In the genomic region with DNA sequence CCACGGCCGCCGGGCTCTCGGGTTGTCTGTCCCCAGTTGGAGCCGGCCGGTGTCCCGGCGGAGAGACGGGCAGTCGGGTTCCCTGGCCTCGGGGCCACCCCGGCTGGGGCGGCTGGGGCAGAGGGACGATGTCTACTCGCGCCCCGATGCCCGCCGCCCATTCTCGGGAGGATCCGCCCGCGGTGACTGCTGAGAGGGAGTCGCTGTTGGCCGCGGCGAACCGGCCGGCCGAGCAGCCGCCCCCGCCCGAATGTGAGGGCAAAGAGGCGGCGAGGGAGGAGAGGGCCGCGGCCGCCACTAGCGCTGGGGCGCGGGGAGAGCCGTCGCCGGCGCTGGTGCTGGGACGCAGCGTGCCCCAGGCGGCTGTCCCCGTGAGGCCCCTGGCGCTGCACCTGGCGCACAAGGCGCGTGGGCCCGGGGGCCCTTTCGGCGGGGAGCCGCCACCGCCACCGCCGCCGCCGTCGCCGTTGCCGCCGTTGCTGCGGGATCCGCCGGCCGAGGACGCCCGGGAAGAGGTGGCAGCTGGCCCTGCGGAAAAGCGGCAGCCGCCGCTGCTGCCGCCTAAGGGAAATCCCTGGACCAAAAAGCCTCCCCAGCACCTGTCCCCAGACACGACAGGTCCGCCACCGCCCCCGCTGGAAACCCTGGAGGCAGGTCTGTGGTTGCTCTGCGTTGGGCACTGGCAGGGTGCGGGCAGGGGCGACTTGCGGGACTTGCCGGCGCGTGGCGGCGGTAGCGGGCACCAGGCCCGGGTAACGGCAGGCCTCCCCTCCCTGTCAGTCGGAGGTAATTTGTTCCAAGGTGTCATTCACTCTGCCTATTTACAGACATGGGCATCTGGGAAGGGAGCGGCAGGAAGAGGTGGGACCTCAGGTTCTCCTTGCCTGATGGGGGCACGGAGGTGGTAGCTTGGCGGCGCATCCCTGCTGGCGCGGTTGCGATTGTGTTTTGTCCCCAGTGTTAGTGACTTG, we compare ENCODE assay signal across 8 cellular contexts. TPM values are rescaled to one million over a fixed set of nuclear protein-coding genes. Genes with fewer than 3 reads are reported as not detected.
A peak's percentile ranks its signal among the peaks of the same experiment; 100 is the strongest.
DNase-seq lines count a peak whose midpoint lies in the region; ATAC-seq and TF ChIP-seq lines count a peak whose summit lies in the region.

No MANE protein-coding gene starts in this region.

- H3K4me1 Mint-ChIP-seq in activated naive CD8-positive, alpha-beta T cell treated with anti-CD3 and anti-CD28 coated beads, Interleukin-2, amount 50 U/mL, for 24 hours = peaks cover 17% of the 10 kb centered on the region
- peaks cover 8% of the 10 kb centered on the region for H3K4me1 Mint-ChIP-seq in type B pancreatic cell (ENCODE audit: unreplicated experiment)

- intact Hi-C loops in left cardiac atrium (cut with DNase I) = loop anchor here in 1 of 2 donors (10.0 kb wide), 1 partner anchor 97 kb away; a partner anchor contains a TSS
- intact Hi-C loops in posterior cingulate gyrus (cut with DNase I) = loop anchor here (2.0 to 10.0 kb wide), 2 partner anchors 97 to 277 kb away; a partner anchor contains a TSS

- H3K27me3 ChIP-seq in H7 (ENCODE audit: control insufficient read depth, insufficient read depth, low read length) = no peaks in the 10 kb centered on the region

- H3K36me3 Mint-ChIP-seq in activated naive CD8-positive, alpha-beta T cell treated with anti-CD3 and anti-CD28 coated beads, Interleukin-2, amount 50 U/mL, for 24 hours (ENCODE audit: low read depth) = no peaks in the 10 kb centered on the region
- no peaks in the 10 kb centered on the region for H3K36me3 Mint-ChIP-seq in type B pancreatic cell

- H3K27ac Mint-ChIP-seq in activated naive CD8-positive, alpha-beta T cell treated with anti-CD3 and anti-CD28 coated beads, Interleukin-2, amount 50 U/mL, for 24 hours = peak overlapping the region; percentile 29
- peak overlapping the region; percentile 90 for H3K27ac Mint-ChIP-seq in type B pancreatic cell

- peak; percentile 17 for TF ChIP-seq CTCF in type B pancreatic cell (conservative IDR thresholded peaks at IDR 0.05)

- peak; percentile 31 for ATAC-seq in activated naive CD8-positive, alpha-beta T cell treated with anti-CD3 and anti-CD28 coated beads, Interleukin-2, amount 50 U/mL, for 24 hours
- ATAC-seq in left cardiac atrium = peak; percentile 17 to 20

- peak overlapping the region; percentile 78 for H3K4me3 Mint-ChIP-seq in activated naive CD8-positive, alpha-beta T cell treated with anti-CD3 and anti-CD28 coated beads, Interleukin-2, amount 50 U/mL, for 24 hours
- peak overlapping the region; percentile 95 for H3K4me3 Mint-ChIP-seq in type B pancreatic cell

- H3K36me3 ChIP-seq in H7 (replicated peaks; ENCODE audit: control insufficient read depth, insufficient read depth, low read length) = no peaks in the 10 kb centered on the region

- no peaks in the 10 kb centered on the region for H3K9me3 Mint-ChIP-seq in activated naive CD8-positive, alpha-beta T cell treated with anti-CD3 and anti-CD28 coated beads, Interleukin-2, amount 50 U/mL, for 24 hours
- no peaks in the 10 kb centered on the region for H3K9me3 Mint-ChIP-seq in type B pancreatic cell

- DNase-seq in GM03348 (ENCODE audit: low spot score) (peak; percentile 76), H7 (peak; percentile 83), LoVo (ENCODE audit: low spot score) (peak; percentile 72), SW 1271 (lab: John Stamatoyannopoulos, UW) (peak; percentile 8 to 40), left cardiac atrium (peak; percentile 66), posterior cingulate gyrus (peak; percentile 27 to 94 (median 62)), type B pancreatic cell (ENCODE audit: extremely low spot score, unreplicated experiment) (peak; percentile 77)
- peak; percentile 67 for DNase-seq in activated naive CD8-positive, alpha-beta T cell treated with anti-CD3 and anti-CD28 coated beads, Interleukin-2, amount 50 U/mL, for 24 hours

- H3K27me3 Mint-ChIP-seq in activated naive CD8-positive, alpha-beta T cell treated with anti-CD3 and anti-CD28 coated beads, Interleukin-2, amount 50 U/mL, for 24 hours = peaks cover under 1% of the 10 kb centered on the region
- H3K27me3 Mint-ChIP-seq in type B pancreatic cell = no peaks in the 10 kb centered on the region

- peak overlapping the region; percentile 72 for H3K4me3 ChIP-seq in H7 (ENCODE audit: insufficient read depth, low read depth, low read length)

RNA-seq across cellular contexts. Expression of a gene that starts 0.7 kb away (rescaled TPM):
- 20.7 and 34.1 TPM in 2 replicates for total RNA-seq in H7 (2014; rRNA removed; shearing (Covaris generic))
- total RNA-seq in left cardiac atrium = 10 to 100 TPM in 1 of 2 donors, 1 to 10 TPM in 1; 9.7 to 15.7 TPM
- 15.4 and 16.1 TPM in 2 replicates for total RNA-seq in type B pancreatic cell (ENCODE audit: low replicate concordance)

Comparison
In these comparisons a context has a peak if more than half of its experiments do, and no peak if none do; other contexts are left out.
1. Peak in every context shown above with its lines: DNase-seq, ATAC-seq and H3K4me3 ChIP-seq.
2. DNase-seq: peak in every context shown above with its lines; median percentile 83 in H7; 77 in type B pancreatic cell; 76 in GM03348; 72 in LoVo; 67 in activated naive CD8-positive, alpha-beta T cell treated with anti-CD3 and anti-CD28 coated beads, Interleukin-2, amount 50 U/mL, for 24 hours; 66 in left cardiac atrium; 62 in posterior cingulate gyrus; 24 in SW 1271.